ENCODE assay signal across 1 cellular context in the genomic region with DNA sequence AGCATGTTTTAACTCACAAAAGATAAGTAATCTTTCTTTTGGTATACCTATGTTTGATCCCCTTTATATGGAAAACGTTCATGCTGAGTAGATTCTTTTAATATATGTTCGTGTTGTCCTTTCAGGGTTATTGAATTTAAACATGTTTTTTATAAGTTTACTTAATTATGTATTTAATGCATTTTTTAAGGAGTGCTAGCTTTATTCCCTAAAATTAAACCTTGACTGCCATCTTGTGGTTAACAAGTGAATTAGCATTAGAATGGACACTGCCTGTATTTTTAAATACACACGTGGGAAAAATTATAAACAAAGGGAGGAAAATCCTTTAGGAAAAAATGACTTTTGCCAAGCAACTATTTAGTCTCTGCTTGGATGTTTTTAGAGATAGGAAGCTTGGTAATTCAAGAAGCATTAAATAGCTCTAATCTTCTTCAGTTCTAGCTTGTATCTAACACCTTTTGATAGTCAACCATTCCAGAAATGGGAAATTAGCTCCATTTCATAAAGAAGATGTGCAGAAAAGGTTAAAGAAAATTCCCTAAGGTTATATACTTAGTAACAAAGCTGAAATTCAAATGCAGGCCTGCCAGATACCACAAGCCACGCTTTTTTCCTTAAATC.
TF ChIP-seq lines count a peak whose summit lies in the region.

No MANE protein-coding gene starts in this region.

TF ChIP-seq in WTC11, 78 proteins besides CTCF, POLR2A, EP300 and RAD21 (continued from another document):
- TF ChIP-seq, protein P1, sequence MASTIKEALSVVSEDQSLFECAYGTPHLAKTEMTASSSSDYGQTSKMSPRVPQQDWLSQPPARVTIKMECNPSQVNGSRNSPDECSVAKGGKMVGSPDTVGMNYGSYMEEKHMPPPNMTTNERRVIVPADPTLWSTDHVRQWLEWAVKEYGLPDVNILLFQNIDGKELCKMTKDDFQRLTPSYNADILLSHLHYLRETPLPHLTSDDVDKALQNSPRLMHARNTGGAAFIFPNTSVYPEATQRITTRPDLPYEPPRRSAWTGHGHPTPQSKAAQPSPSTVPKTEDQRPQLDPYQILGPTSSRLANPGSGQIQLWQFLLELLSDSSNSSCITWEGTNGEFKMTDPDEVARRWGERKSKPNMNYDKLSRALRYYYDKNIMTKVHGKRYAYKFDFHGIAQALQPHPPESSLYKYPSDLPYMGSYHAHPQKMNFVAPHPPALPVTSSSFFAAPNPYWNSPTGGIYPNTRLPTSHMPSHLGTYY (CRISPR knock-in tag; IDR thresholded peaks at IDR 0.05), result no peak
- TF ChIP-seq OVOL2 (CRISPR knock-in tag; IDR thresholded peaks at IDR 0.05; ENCODE audit: borderline replicate concordance) (no peak), EMX1 (CRISPR knock-in tag; IDR thresholded peaks at IDR 0.05) (no peak)
- TF ChIP-seq, protein P2, sequence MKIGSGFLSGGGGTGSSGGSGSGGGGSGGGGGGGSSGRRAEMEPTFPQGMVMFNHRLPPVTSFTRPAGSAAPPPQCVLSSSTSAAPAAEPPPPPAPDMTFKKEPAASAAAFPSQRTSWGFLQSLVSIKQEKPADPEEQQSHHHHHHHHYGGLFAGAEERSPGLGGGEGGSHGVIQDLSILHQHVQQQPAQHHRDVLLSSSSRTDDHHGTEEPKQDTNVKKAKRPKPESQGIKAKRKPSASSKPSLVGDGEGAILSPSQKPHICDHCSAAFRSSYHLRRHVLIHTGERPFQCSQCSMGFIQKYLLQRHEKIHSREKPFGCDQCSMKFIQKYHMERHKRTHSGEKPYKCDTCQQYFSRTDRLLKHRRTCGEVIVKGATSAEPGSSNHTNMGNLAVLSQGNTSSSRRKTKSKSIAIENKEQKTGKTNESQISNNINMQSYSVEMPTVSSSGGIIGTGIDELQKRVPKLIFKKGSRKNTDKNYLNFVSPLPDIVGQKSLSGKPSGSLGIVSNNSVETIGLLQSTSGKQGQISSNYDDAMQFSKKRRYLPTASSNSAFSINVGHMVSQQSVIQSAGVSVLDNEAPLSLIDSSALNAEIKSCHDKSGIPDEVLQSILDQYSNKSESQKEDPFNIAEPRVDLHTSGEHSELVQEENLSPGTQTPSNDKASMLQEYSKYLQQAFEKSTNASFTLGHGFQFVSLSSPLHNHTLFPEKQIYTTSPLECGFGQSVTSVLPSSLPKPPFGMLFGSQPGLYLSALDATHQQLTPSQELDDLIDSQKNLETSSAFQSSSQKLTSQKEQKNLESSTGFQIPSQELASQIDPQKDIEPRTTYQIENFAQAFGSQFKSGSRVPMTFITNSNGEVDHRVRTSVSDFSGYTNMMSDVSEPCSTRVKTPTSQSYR (CRISPR knock-in tag; IDR thresholded peaks at IDR 0.05), result no peak
- TF ChIP-seq, protein P3, sequence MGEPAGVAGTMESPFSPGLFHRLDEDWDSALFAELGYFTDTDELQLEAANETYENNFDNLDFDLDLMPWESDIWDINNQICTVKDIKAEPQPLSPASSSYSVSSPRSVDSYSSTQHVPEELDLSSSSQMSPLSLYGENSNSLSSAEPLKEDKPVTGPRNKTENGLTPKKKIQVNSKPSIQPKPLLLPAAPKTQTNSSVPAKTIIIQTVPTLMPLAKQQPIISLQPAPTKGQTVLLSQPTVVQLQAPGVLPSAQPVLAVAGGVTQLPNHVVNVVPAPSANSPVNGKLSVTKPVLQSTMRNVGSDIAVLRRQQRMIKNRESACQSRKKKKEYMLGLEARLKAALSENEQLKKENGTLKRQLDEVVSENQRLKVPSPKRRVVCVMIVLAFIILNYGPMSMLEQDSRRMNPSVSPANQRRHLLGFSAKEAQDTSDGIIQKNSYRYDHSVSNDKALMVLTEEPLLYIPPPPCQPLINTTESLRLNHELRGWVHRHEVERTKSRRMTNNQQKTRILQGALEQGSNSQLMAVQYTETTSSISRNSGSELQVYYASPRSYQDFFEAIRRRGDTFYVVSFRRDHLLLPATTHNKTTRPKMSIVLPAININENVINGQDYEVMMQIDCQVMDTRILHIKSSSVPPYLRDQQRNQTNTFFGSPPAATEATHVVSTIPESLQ (CRISPR knock-in tag; IDR thresholded peaks at IDR 0.05), result no peak
